8 cellular contexts compared by ENCODE assay signal in genomic region chr3:151468284-151468917, GRCh38. TPM values are rescaled to one million over a fixed set of nuclear protein-coding genes. Genes with fewer than 3 reads are reported as not detected.
DNase-seq lines count a peak whose midpoint lies in the region; ATAC-seq and TF ChIP-seq lines count a peak whose summit lies in the region.

No MANE protein-coding gene starts in this region.

- TF ChIP-seq CTCF in AG10803 (conservative IDR thresholded peaks at IDR 0.05; ENCODE audit: low read length) (peak; percentile 97), fibroblast of pulmonary artery (IDR thresholded peaks at IDR 0.05; ENCODE audit: low read length, missing control alignments) (peak; percentile 98), osteoblast (IDR thresholded peaks at IDR 0.05; ENCODE audit: extremely low read depth, low read depth, low read length) (peak; percentile 91)

- DNase-seq in AG10803 (ENCODE audit: low read depth) (peak; percentile 63), NCI-H345 (lab: John Stamatoyannopoulos, UW) (peak; percentile 40), fibroblast of pulmonary artery (ENCODE audit: low read depth) (peak; percentile 80), osteoblast (ENCODE audit: insufficient read length, low spot score, missing footprints) (peak; percentile 38), mesenteric fat pad (ENCODE audit: low spot score) (no peak)
- DNase-seq in activated CD4-positive, alpha-beta T cell treated with anti-CD3 and anti-CD28 coated beads for 4 hours: peak; percentile 33 to 49

- H3K27me3 ChIP-seq in osteoblast (ENCODE audit: insufficient read depth, low read length): peaks cover 20% of the 10 kb centered on the region

- H3K9me3 ChIP-seq in osteoblast (ENCODE audit: low read depth, low read length): no peaks in the 10 kb centered on the region

- no peaks in the 10 kb centered on the region for H4K20me1 ChIP-seq in osteoblast (ENCODE audit: insufficient read depth, low read length)

- no peaks in the 10 kb centered on the region for H3K79me2 ChIP-seq in osteoblast (ENCODE audit: insufficient read depth, low read length)

- ATAC-seq in GM18499 (IDR thresholded peaks at IDR 0.05; ENCODE audit: insufficient read depth, unreplicated experiment): peak; percentile 73
- peak; percentile 78 for ATAC-seq in HG03095 (IDR thresholded peaks at IDR 0.05; ENCODE audit: unreplicated experiment)

- no peaks in the 10 kb centered on the region for H3K36me3 ChIP-seq in osteoblast (ENCODE audit: insufficient read depth, low read length)

- no peaks in the 10 kb centered on the region for H3K4me1 ChIP-seq in osteoblast (ENCODE audit: insufficient read depth, low read length)

- H2AFZ ChIP-seq in osteoblast (ENCODE audit: low read length): peak overlapping the region; percentile 7

- no peak overlapping the region for H3K4me2 ChIP-seq in osteoblast (ENCODE audit: insufficient read depth, low read length)

- H3K4me3 ChIP-seq in AG10803 (ENCODE audit: low read length): no peak overlapping the region
- no peak overlapping the region for H3K4me3 ChIP-seq in fibroblast of pulmonary artery (replicated peaks; ENCODE audit: low read depth, low read length)
- no peak overlapping the region for H3K4me3 ChIP-seq in osteoblast (ENCODE audit: insufficient read depth, low read length)

- no peak overlapping the region for H3K27ac ChIP-seq in osteoblast (ENCODE audit: low read depth, low read length)

RNA-seq across cellular contexts. Expression of gene IGSF10, which starts 7.5 kb away (rescaled TPM):
- total RNA-seq in osteoblast (1.4 and 2.7 TPM in 2 replicates), mesenteric fat pad (4.5 TPM)
